1 cellular context compared by ENCODE assay signal in genomic region chr4:19752600-19752999, GRCh38.
TF ChIP-seq lines count a peak whose summit lies in the region.

No MANE protein-coding gene starts in this region.

TF ChIP-seq in HEK293, 187 proteins besides CTCF, POLR2A, EP300 and RAD21 (continued from another document and continues in another):
- TF ChIP-seq KLF1 (tag by site-specific recombination; IDR thresholded peaks at IDR 0.05) (no peak), ZNF175 (tag by site-specific recombination; IDR thresholded peaks at IDR 0.05) (no peak), BCL6B (tag by site-specific recombination; IDR thresholded peaks at IDR 0.05) (peak; percentile 51; the same call in 1 of the 2 replicates), PRDM4 (tag by site-specific recombination; IDR thresholded peaks at IDR 0.05) (0 out of 2 replicates have a peak, but pooled peaks have one; percentile 52), SP2 (tag by site-specific recombination; IDR thresholded peaks at IDR 0.05) (no peak), ZNF624 (tag by site-specific recombination; IDR thresholded peaks at IDR 0.05) (no peak), ZNF792 (tag by site-specific recombination; IDR thresholded peaks at IDR 0.05) (no peak), ZBTB10 (tag by site-specific recombination; IDR thresholded peaks at IDR 0.05) (no peak), ZBTB20 (tag by site-specific recombination; IDR thresholded peaks at IDR 0.05) (no peak), ZNF146 (tag by site-specific recombination; IDR thresholded peaks at IDR 0.05) (no peak), ZNF701 (tag by site-specific recombination; IDR thresholded peaks at IDR 0.05) (no peak), ZNF76 (tag by site-specific recombination; IDR thresholded peaks at IDR 0.05; ENCODE audit: borderline replicate concordance, low read depth) (no peak), ZNF785 (tag by site-specific recombination; IDR thresholded peaks at IDR 0.05) (no peak), YY2 (tag by site-specific recombination; IDR thresholded peaks at IDR 0.05) (no peak), ZNF138 (tag by site-specific recombination; IDR thresholded peaks at IDR 0.05; ENCODE audit: borderline replicate concordance) (no peak), ZNF174 (tag by site-specific recombination; IDR thresholded peaks at IDR 0.05) (no peak), ZNF24 (tag by site-specific recombination; IDR thresholded peaks at IDR 0.05) (no peak), ZBTB21 (tag by site-specific recombination; IDR thresholded peaks at IDR 0.05) (no peak), ZBTB7A (tag by site-specific recombination; IDR thresholded peaks at IDR 0.05; ENCODE audit: low read depth) (no peak), ZNF610 (tag by site-specific recombination; IDR thresholded peaks at IDR 0.05; ENCODE audit: borderline replicate concordance) (no peak), OVOL3 (tag by site-specific recombination; IDR thresholded peaks at IDR 0.05) (0 out of 2 replicates have a peak, but pooled peaks have one; percentile 49), KLF9 (tag by site-specific recombination; IDR thresholded peaks at IDR 0.05; ENCODE audit: low read depth) (no peak), RBAK (tag by site-specific recombination; IDR thresholded peaks at IDR 0.05) (no peak), TCF7L2 (IDR thresholded peaks at IDR 0.05; ENCODE audit: borderline replicate concordance, low read depth, low read length) (peak; percentile 92), ZNF654 (tag by site-specific recombination; IDR thresholded peaks at IDR 0.05; ENCODE audit: low read depth) (no peak), ZNF121 (tag by site-specific recombination; IDR thresholded peaks at IDR 0.05) (no peak), ZNF549 (tag by site-specific recombination; IDR thresholded peaks at IDR 0.05) (no peak), GFI1B (tag by site-specific recombination; IDR thresholded peaks at IDR 0.05) (no peak), ZNF324 (tag by site-specific recombination; IDR thresholded peaks at IDR 0.05) (no peak), HIC1 (tag by site-specific recombination; IDR thresholded peaks at IDR 0.05) (no peak), SALL2 (tag by site-specific recombination; IDR thresholded peaks at IDR 0.05; ENCODE audit: borderline replicate concordance) (no peak), ZBTB44 (tag by site-specific recombination; IDR thresholded peaks at IDR 0.05) (peak; percentile 42), KLF16 (tag by site-specific recombination; IDR thresholded peaks at IDR 0.05) (no peak), HOXC10 (CRISPR knock-in tag; IDR thresholded peaks at IDR 0.05) (no peak), ZFP3 (tag by site-specific recombination; IDR thresholded peaks at IDR 0.05; ENCODE audit: low read depth) (no peak), ZEB2 (tag by site-specific recombination; IDR thresholded peaks at IDR 0.05) (no peak), ZBTB6 (tag by site-specific recombination; IDR thresholded peaks at IDR 0.05) (no peak), BCL11A (tag by site-specific recombination; IDR thresholded peaks at IDR 0.05; ENCODE audit: low read depth) (no peak), ZNF777 (tag by site-specific recombination; IDR thresholded peaks at IDR 0.05; ENCODE audit: borderline replicate concordance) (no peak), ZNF19 (tag by site-specific recombination; IDR thresholded peaks at IDR 0.05; ENCODE audit: low read depth) (no peak), ZFP69B (tag by site-specific recombination; IDR thresholded peaks at IDR 0.05) (no peak), ZNF23 (tag by site-specific recombination; IDR thresholded peaks at IDR 0.05; ENCODE audit: borderline replicate concordance) (no peak), GLIS1 (tag by site-specific recombination; IDR thresholded peaks at IDR 0.05) (peak; percentile 85), GLIS2 (tag by site-specific recombination; IDR thresholded peaks at IDR 0.05) (no peak), ZNF398 (tag by site-specific recombination; IDR thresholded peaks at IDR 0.05) (0 out of 2 replicates have a peak, but pooled peaks have one; percentile 23), ZNF221 (tag by site-specific recombination; IDR thresholded peaks at IDR 0.05; ENCODE audit: borderline replicate concordance) (no peak), HOXD13 (CRISPR knock-in tag; IDR thresholded peaks at IDR 0.05; ENCODE audit: borderline replicate concordance) (peak; percentile 33; the same call in 1 of the 2 replicates), ZNF394 (tag by site-specific recombination; IDR thresholded peaks at IDR 0.05; ENCODE audit: borderline replicate concordance) (no peak), ZNF501 (tag by site-specific recombination; IDR thresholded peaks at IDR 0.05) (no peak), AEBP2 (tag by site-specific recombination; IDR thresholded peaks at IDR 0.05; ENCODE audit: borderline replicate concordance) (no peak), SCRT2 (tag by site-specific recombination; IDR thresholded peaks at IDR 0.05) (no peak), ZNF266 (tag by site-specific recombination; IDR thresholded peaks at IDR 0.05; ENCODE audit: low read depth) (no peak), ATF2 (tag by site-specific recombination; IDR thresholded peaks at IDR 0.05; ENCODE audit: low read depth) (no peak)
